Comparison of ENCODE assay signal across 12 cellular contexts in genomic region chr16:21150375-21151001, GRCh38. TPM values are rescaled to one million over a fixed set of nuclear protein-coding genes. Genes with fewer than 3 reads are reported as not detected.
DNase-seq lines count a peak whose midpoint lies in the region; FAIRE-seq and TF ChIP-seq lines count a peak whose summit lies in the region.
"Had no signal": no experiment of that assay in that cellular context is flagged by ENCODE, and none has a peak within 500 bp of the region (broad histone marks: within the 10 kb centered on the region; RNA-seq: fewer than 3 reads in every experiment).

DNAH3 (minus strand) TSS chr16:21150846; CDS start chr16:21150319, 527 bp downstream.

- H3K27ac ChIP-seq in SK-N-SH (ENCODE audit: low read depth in 2 of 2, low read length in 1 of 2) (no peak within 1 kb of the TSS), kidney (ENCODE audit: low read depth in 2 of 2, low read length in 2 of 2) (no peak within 1 kb of the TSS)
- H3K27ac ChIP-seq: brain microvascular endothelial cell, tibial artery had no signal

- H3K9ac ChIP-seq in SK-N-SH, result no peak within 1 kb of the TSS
- no peak within 1 kb of the TSS for H3K9ac ChIP-seq in kidney (ENCODE audit: low read length in 2 of 2)

- no peaks in the 10 kb centered on the region for H3K9me2 ChIP-seq in SK-N-SH

- TF ChIP-seq EP300 in SK-N-SH (IDR thresholded peaks at IDR 0.05; ENCODE audit: borderline replicate concordance in 1 of 2, low read depth in 1 of 2, low read length in 1 of 2), result no peak

- FAIRE-seq in kidney (lab: Jason Lieb, UNC) (peak; percentile 47), frontal cortex (lab: Jason Lieb, UNC) (no peak)

- H3K9me3 ChIP-seq in SK-N-SH (no peaks in the 10 kb centered on the region), kidney (ENCODE audit: control insufficient read depth in 1 of 2, low read length in 2 of 2) (no peaks in the 10 kb centered on the region)
- H3K9me3 ChIP-seq: tibial artery had no signal

- CTCF ChIA-PET in SK-N-SH (lab: Yijun Ruan, JAX), result no interaction called here

- no peak for TF ChIP-seq RAD21 in SK-N-SH (IDR thresholded peaks at IDR 0.05; ENCODE audit: low read length)

- WGBS in SK-N-SH (ENCODE audit: low lambda C conversion rate), result 15% methylated on average over 7 of the region's 8 CpGs

- intact Hi-C loops in kidney (cut with DNase I), result no loop called here

- TF ChIP-seq CTCF in SK-N-SH (IDR thresholded peaks at IDR 0.05), result no peak
- no peak for TF ChIP-seq CTCF in kidney (IDR thresholded peaks at IDR 0.05; ENCODE audit: borderline replicate concordance, extremely low read depth, insufficient read depth)

- H3K4me1 ChIP-seq in SK-N-SH (ENCODE audit: control insufficient read depth in 1 of 2, insufficient read depth in 2 of 2, low read depth in 1 of 2, low read length in 1 of 2), result peaks cover 0 to 6% of the 10 kb centered on the region in 2 experiments; a peak in 1 of 4 replicates
- H3K4me1 ChIP-seq in kidney (ENCODE audit: control insufficient read depth in 1 of 2, insufficient read depth in 1 of 2, low read depth in 1 of 2, low read length in 2 of 2), result peaks cover 0 to 4% of the 10 kb centered on the region in 2 donors
- H3K4me1 ChIP-seq: tibial artery had no signal

- H3K4me3 ChIP-seq in SK-N-SH (ENCODE audit: low read depth in 2 of 2, low read length in 1 of 2) (no peak within 1 kb of the TSS), kidney (ENCODE audit: low read length in 2 of 2) (peak within 1 kb of the TSS; percentile 9 to 23)
- H3K4me3 ChIP-seq: tibial artery had no signal

- DNase-seq in COR-L47 (lab: John Stamatoyannopoulos, UW), result peak; percentile 13
- DNase-seq in NCI-H1105 (lab: John Stamatoyannopoulos, UW), result peak; percentile 76
- DNase-seq in SK-N-SH, result peak; percentile 41
- DNase-seq in kidney, result peak; percentile 85
- DNase-seq in effector CD8-positive, alpha-beta T cell (lab: John Stamatoyannopoulos, UW), result no peak
- no peak for DNase-seq in frontal cortex (ENCODE audit: low spot score in 2 of 2)
- DNase-seq in GM03348 (ENCODE audit: low spot score), result no peak
- no peak for DNase-seq in activated CD4-positive, alpha-beta T cell treated with anti-CD3 and anti-CD28 coated beads for 48 hours
- DNase-seq: brain microvascular endothelial cell; naive thymus-derived CD4-positive, alpha-beta T cell; stimulated activated CD4-positive, alpha-beta T cell treated with anti-CD3 and anti-CD28 coated beads, Interleukin-4, amount 100 ng/mL, for 4 hours; tibial artery had no signal

- H3K4me2 ChIP-seq in SK-N-SH, result 0 out of 2 replicates have a peak within 1 kb of the TSS, but pooled peaks have one; percentile 15

- no peaks in the 10 kb centered on the region for H3F3A ChIP-seq in SK-N-SH (replicated peaks; ENCODE audit: insufficient read depth)

- H3K79me2 ChIP-seq in SK-N-SH (ENCODE audit: insufficient read depth), result no peaks in the 10 kb centered on the region

- no peaks in the 10 kb centered on the region for H4K20me1 ChIP-seq in SK-N-SH (ENCODE audit: insufficient read depth)

- POLR2A ChIA-PET in SK-N-SH (lab: Yijun Ruan, JAX), result no interaction called here

- H3K36me3 ChIP-seq in SK-N-SH (replicated peaks in 1 of 2; ENCODE audit: control insufficient read depth in 1 of 2, insufficient read depth in 2 of 2, low read length in 1 of 2), result no peaks in the 10 kb centered on the region
- no peaks in the 10 kb centered on the region for H3K36me3 ChIP-seq in kidney (ENCODE audit: control insufficient read depth in 1 of 2, insufficient read depth in 2 of 2, low read length in 2 of 2)
- H3K36me3 ChIP-seq: brain microvascular endothelial cell, tibial artery had no signal

- peaks cover 13% of the 10 kb centered on the region for H3K27me3 ChIP-seq in SK-N-SH (ENCODE audit: insufficient read depth)
- H3K27me3 ChIP-seq: brain microvascular endothelial cell, tibial artery had no signal

- H2AFZ ChIP-seq in SK-N-SH (ENCODE audit: low read depth), result 0 out of 2 replicates have a peak within 1 kb of the TSS, but pooled peaks have one; percentile 32

TF ChIP-seq in SK-N-SH, 30 proteins besides CTCF, POLR2A, EP300 and RAD21:
- no peak for TF ChIP-seq MEF2A (IDR thresholded peaks at IDR 0.05; ENCODE audit: borderline replicate concordance, low read depth)
- TF ChIP-seq RXRA (IDR thresholded peaks at IDR 0.05; ENCODE audit: borderline replicate concordance, low read depth), result no peak

RNA-seq across cellular contexts. Expression of gene DNAH3, which starts in this region (rescaled TPM):
- polyA plus RNA-seq in SK-N-SH (2012; rRNA removed) (not detected in 2 replicates), kidney (ENCODE audit: insufficient read depth, low read depth, low replicate concordance) (0.19 TPM)
- 0.01 TPM in 2 replicates for polyA plus RNA-seq in SK-N-SH (2012; cell fraction: cytosol; rRNA removed)
- 0.04 and 0.05 TPM in 2 replicates for polyA plus RNA-seq in SK-N-SH (2012; cell fraction: nucleus; rRNA removed)
- total RNA-seq in kidney (0.57 TPM), frontal cortex (0.41 TPM)
- total RNA-seq: naive thymus-derived CD4-positive, alpha-beta T cell had no signal
- polyA plus RNA-seq: naive thymus-derived CD4-positive, alpha-beta T cell had no signal

Comparison
In these comparisons a context has a peak if more than half of its experiments do, and no peak if none do; other contexts are left out.
1. Peak in DNase-seq and H3K4me2 ChIP-seq in SK-N-SH; RNA of the gene not detected or under 1 TPM.
2. Peak in DNase-seq and H3K4me3 ChIP-seq in kidney; RNA of the gene not detected or under 1 TPM.
3. DNase-seq: peak in COR-L47 (single experiment) and NCI-H1105 (single experiment); none in effector CD8-positive, alpha-beta T cell (single experiment), frontal cortex (0 of 2), GM03348 (single experiment) and activated CD4-positive, alpha-beta T cell treated with anti-CD3 and anti-CD28 coated beads for 48 hours (single experiment).